In the genomic region with DNA sequence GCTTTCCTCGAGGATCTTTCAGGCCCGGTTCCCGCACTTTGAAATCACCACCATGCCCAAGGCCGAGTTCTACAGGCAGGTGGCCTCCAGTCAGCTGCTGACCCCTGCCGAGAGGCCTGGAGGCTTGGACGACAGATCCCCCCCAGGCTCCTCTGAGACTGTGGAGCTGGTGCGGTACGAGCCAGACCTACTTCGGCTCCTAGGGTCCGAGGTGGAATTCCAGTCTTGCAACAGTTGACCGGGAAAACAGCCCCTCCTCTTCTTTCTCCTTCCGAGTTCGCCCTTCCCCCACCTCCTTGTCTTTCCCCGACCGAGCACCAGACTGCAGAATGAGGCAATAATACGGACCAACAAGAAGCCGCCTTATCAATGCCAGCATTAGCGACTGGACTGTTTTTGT, we compare ENCODE assay signal across 1 cellular context.
A peak's percentile ranks its signal among the peaks of the same experiment; 100 is the strongest.
TF ChIP-seq lines count a peak whose summit lies in the region.

No MANE protein-coding gene starts in this region.

TF ChIP-seq in H1, 55 proteins besides CTCF, POLR2A, EP300 and RAD21:
- TF ChIP-seq SIN3A (conservative IDR thresholded peaks at IDR 0.05 in 1 of 2, IDR thresholded peaks at IDR 0.05 in 1 of 2; ENCODE audit: low read depth in 1 of 2, low read length in 2 of 2) = no peak
- TF ChIP-seq CEBPB (IDR thresholded peaks at IDR 0.05; ENCODE audit: low read depth, low read length) = peak; percentile 40; the same call in 1 of the 2 replicates
- TF ChIP-seq SIRT6 (IDR thresholded peaks at IDR 0.05; ENCODE audit: low read length) = no peak
